12 cellular contexts compared by ENCODE assay signal in the genomic region with DNA sequence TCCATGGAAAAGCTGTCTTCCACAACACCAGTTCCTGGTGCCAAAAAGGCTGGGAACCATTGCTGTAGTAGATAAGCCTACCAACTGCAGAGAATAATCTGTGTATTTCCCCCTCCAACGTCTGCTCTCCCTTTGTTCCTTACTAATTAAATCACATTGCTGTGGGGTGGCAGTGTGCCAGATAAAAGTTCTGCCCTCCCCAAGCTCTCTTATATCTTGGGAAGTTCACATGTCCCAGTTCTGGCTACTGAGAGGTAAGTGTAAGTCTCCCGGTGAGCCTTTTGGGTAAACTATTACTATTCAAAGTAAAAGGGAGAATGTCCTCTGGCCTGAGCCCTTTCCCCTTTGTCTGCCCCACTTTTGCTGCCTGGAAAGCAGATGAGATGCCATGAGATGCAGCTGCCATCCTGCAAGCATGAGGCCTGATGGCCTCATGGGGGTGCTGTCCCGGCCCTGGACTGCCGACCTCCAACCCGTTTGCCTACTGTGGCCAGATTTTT. TPM values are rescaled to one million over a fixed set of nuclear protein-coding genes. Genes with fewer than 3 reads are reported as not detected.
DNase-seq lines count a peak whose midpoint lies in the region; ATAC-seq and TF ChIP-seq lines count a peak whose summit lies in the region.
"Had no signal": no experiment of that assay in that cellular context is flagged by ENCODE, and none has a peak within 500 bp of the region (broad histone marks: within the 10 kb centered on the region; RNA-seq: fewer than 3 reads in every experiment).

No MANE protein-coding gene starts in this region.

- H3K9me3 ChIP-seq in PC-3 (ENCODE audit: low read length) (no peaks in the 10 kb centered on the region), trophoblast cell (ENCODE audit: insufficient read depth, low read depth, low read length) (no peaks in the 10 kb centered on the region)
- H3K9me3 ChIP-seq: tibial nerve had no signal

- no peak overlapping the region for H3K4me3 ChIP-seq in PC-3 (ENCODE audit: low read length)
- no peak overlapping the region for H3K4me3 ChIP-seq in epithelial cell of esophagus (ENCODE audit: low read length)
- no peak overlapping the region for H3K4me3 ChIP-seq in trophoblast cell (ENCODE audit: low read depth, low read length)
- H3K4me3 ChIP-seq: tibial nerve had no signal

- TF ChIP-seq CTCF in PC-3 (conservative IDR thresholded peaks at IDR 0.05; ENCODE audit: low read depth, low read length) (peak; percentile 28; the same call in 1 of the 2 replicates), epithelial cell of esophagus (IDR thresholded peaks at IDR 0.05; ENCODE audit: insufficient read depth, low read depth, low read length, missing control alignments) (peak; percentile 6), GM13977 (IDR thresholded peaks at IDR 0.05; ENCODE audit: extremely low read depth, insufficient read depth, missing control alignments) (no peak)

- peaks cover 12% of the 10 kb centered on the region for H3K79me1 ChIP-seq in trophoblast cell (ENCODE audit: low read length)

- H3F3A ChIP-seq in PC-3 (ENCODE audit: low read length, unreplicated experiment) = peaks cover 7% of the 10 kb centered on the region

- peaks cover 24% of the 10 kb centered on the region for H3K79me2 ChIP-seq in PC-3 (ENCODE audit: low read length)
- peaks cover 2% of the 10 kb centered on the region for H3K79me2 ChIP-seq in trophoblast cell (ENCODE audit: control insufficient read depth, insufficient read depth, low read length, poor library complexity)

- POLR2A ChIA-PET in PC-3 (lab: Charles Lee; ENCODE audit: unreplicated experiment) = no interaction called here

- H3K4me2 ChIP-seq in PC-3 (ENCODE audit: low read length) (no peak overlapping the region), trophoblast cell (ENCODE audit: low read length) (no peak overlapping the region)

- no peak overlapping the region for H4K91ac ChIP-seq in trophoblast cell (ENCODE audit: low read depth, low read length)

- no peaks in the 10 kb centered on the region for H4K20me1 ChIP-seq in PC-3 (ENCODE audit: low read length)

- H2AK5ac ChIP-seq in trophoblast cell (ENCODE audit: low read length) = no peak overlapping the region

- H3K4me1 ChIP-seq in PC-3 (ENCODE audit: insufficient read depth, low read length) (peaks cover 34% of the 10 kb centered on the region), trophoblast cell (ENCODE audit: control insufficient read depth in 1 of 2, insufficient read depth in 2 of 2, low read length in 2 of 2) (peaks cover 5 to 10% of the 10 kb centered on the region in 2 experiments)

- intact Hi-C loops in PC-3 (cut with micrococcal nuclease) = no loop called here

- H3K18ac ChIP-seq in trophoblast cell (ENCODE audit: low read length) = no peak overlapping the region

- DNase-seq in DMS53 (lab: John Stamatoyannopoulos, UW) = peak; percentile 18
- no peak for DNase-seq in DMS53 treated with DMSO at 0.1 percent for 48 hours (lab: John Stamatoyannopoulos, UW; ENCODE audit: unreplicated experiment)
- no peak for DNase-seq in PC-3
- peak; percentile 45 for DNase-seq in epithelial cell of esophagus (ENCODE audit: low read depth)
- DNase-seq in trophoblast cell = no peak
- DNase-seq in GM13977 (ENCODE audit: low spot score) = no peak
- DNase-seq in nucleus accumbens (lab: John Stamatoyannopoulos, UW) = no peak
- DNase-seq: activated CD4-positive, alpha-beta memory T cell treated with anti-CD3 and anti-CD28 coated beads for 36 hours; amniotic stem cell; Right ventricle myocardium superior had no signal

- peak overlapping the region; percentile 17 for H4K8ac ChIP-seq in trophoblast cell (ENCODE audit: low read depth, low read length)

- ATAC-seq in PC-3 (no peak), HG02623 (IDR thresholded peaks at IDR 0.05; ENCODE audit: unreplicated experiment) (no peak)

- H4K12ac ChIP-seq in trophoblast cell (ENCODE audit: low read depth, low read length) = no peak overlapping the region

- no peak overlapping the region for H2BK120ac ChIP-seq in trophoblast cell (ENCODE audit: insufficient read depth, low read length, poor library complexity)

- peaks cover 18% of the 10 kb centered on the region for H3K36me3 ChIP-seq in PC-3 (ENCODE audit: low read depth, low read length)
- H3K36me3 ChIP-seq in trophoblast cell (ENCODE audit: control insufficient read depth in 1 of 2, insufficient read depth in 2 of 2, low read length in 2 of 2) = peaks cover 5 to 29% of the 10 kb centered on the region in 2 experiments
- H3K36me3 ChIP-seq: tibial nerve had no signal

- H2BK12ac ChIP-seq in trophoblast cell (ENCODE audit: low read length) = no peak overlapping the region

- no CpG with 5 or more reads among the region's 5 CpGs for WGBS in trophoblast cell (ENCODE audit: extremely low coverage, insufficient coverage, insufficient read length)

- BruUV-seq in PC-3 (replicated peaks; lab: Mats Ljungman, UMichigan) = no TSS peak

- no peaks in the 10 kb centered on the region for H3K9me2 ChIP-seq in PC-3 (replicated peaks; ENCODE audit: low read length)

- in situ Hi-C loops in GM13977 (cut with MboI; ENCODE audit: low pct_unique_long_range_greater_than_20kb, low sequenced_read_pairs, unreplicated experiment) = loop anchor here (25.0 kb wide), 1 partner anchor 588 kb away; no protein-coding TSS in a partner anchor

- no peak overlapping the region for H3K27ac ChIP-seq in PC-3 (ENCODE audit: low read length)
- peak overlapping the region; percentile 20 for H3K27ac ChIP-seq in trophoblast cell (ENCODE audit: low read depth, low read length)
- H3K27ac ChIP-seq: tibial nerve had no signal

- H3K4ac ChIP-seq in trophoblast cell (ENCODE audit: low read depth, low read length) = no peak overlapping the region

- peak overlapping the region; percentile 8 for H2BK5ac ChIP-seq in trophoblast cell (ENCODE audit: low read depth, low read length, poor library complexity)

- H3K9ac ChIP-seq in PC-3 (ENCODE audit: low read length) (no peak overlapping the region), trophoblast cell (ENCODE audit: low read length) (no peak overlapping the region)

- H3K14ac ChIP-seq in trophoblast cell (ENCODE audit: low read length) = no peak overlapping the region

- H3K27me3 ChIP-seq in PC-3 (ENCODE audit: low read length) (no peaks in the 10 kb centered on the region), trophoblast cell (ENCODE audit: insufficient read depth, low read length) (no peaks in the 10 kb centered on the region)
- H3K27me3 ChIP-seq: tibial nerve had no signal

- H2AFZ ChIP-seq in PC-3 (ENCODE audit: low read length) = no peak overlapping the region
- H2AFZ ChIP-seq in trophoblast cell (ENCODE audit: insufficient read depth, low read length, poor library complexity) = no peak overlapping the region

- CTCF ChIA-PET in PC-3 (lab: Charles Lee) = no interaction called here

- no peak overlapping the region for H3K23ac ChIP-seq in trophoblast cell (ENCODE audit: low read length)

RNA-seq across cellular contexts. Expression of gene ENC1, which starts 14.7 kb away (rescaled TPM):
- total RNA-seq in PC-3 (2014; rRNA removed) = 24.5 TPM in 2 replicates
- 143 and 145 TPM in 2 replicates for polyA plus RNA-seq in trophoblast cell (2013)

RNA-seq across cellular contexts. Expression of gene HEXB, which starts 59.2 kb away (rescaled TPM):
- 91.5 and 131 TPM in 2 replicates for total RNA-seq in PC-3 (2014; rRNA removed)
- 56.0 and 58.6 TPM in 2 replicates for polyA plus RNA-seq in trophoblast cell (2013)

Comparison
In these comparisons a context has a peak if more than half of its experiments do, and no peak if none do; other contexts are left out.
1. DNase-seq: peak in DMS53 (single experiment) and epithelial cell of esophagus (single experiment); none in DMS53 treated with DMSO at 0.1 percent for 48 hours (single experiment), PC-3 (single experiment), trophoblast cell (0 of 2), GM13977 (single experiment) and nucleus accumbens (0 of 56).